Comparison of ENCODE assay signal across 24 cellular contexts in the genomic region with DNA sequence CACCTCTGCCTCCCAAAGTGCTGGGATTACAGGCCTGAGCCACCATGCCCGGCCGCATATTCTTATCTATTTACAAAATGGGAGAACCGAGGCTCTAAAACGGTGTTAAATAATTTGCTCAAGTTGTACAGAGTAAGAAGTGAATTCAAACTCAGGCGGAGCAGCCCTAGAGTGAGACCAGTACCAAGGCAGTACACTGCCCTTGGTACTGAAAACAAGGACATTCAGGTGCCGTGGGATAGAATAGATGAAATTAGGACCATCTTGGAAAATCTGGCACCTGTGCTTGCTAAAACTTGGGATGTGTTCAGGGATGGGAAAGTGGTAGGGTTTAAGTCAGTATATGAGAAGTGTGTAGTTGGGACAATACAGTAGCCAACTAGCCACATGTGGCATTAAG.
DNase-seq lines count a peak whose midpoint lies in the region; ATAC-seq, FAIRE-seq and TF ChIP-seq lines count a peak whose summit lies in the region.
"Had no signal": no experiment of that assay in that cellular context is flagged by ENCODE, and none has a peak within 500 bp of the region (broad histone marks: within the 10 kb centered on the region; RNA-seq: fewer than 3 reads in every experiment).

No MANE protein-coding gene starts in this region.

- TF ChIP-seq RAD21 in Ishikawa (IDR thresholded peaks at IDR 0.05; ENCODE audit: low read depth), result no peak

- DNase-seq in Calu3 (no peak), endothelial cell of umbilical vein (ENCODE audit: low read depth, low spot score) (no peak), kidney tubule cell (ENCODE audit: low spot score) (no peak), SIG-M5 treated with dmso at 0.1 percent for 504 hours (lab: John Stamatoyannopoulos, UW; ENCODE audit: unreplicated experiment) (no peak)
- DNase-seq: ACHN; BE2C; C1 segment of cervical spinal cord; CD4-positive, CD25-positive, alpha-beta regulatory T cell; CD8-positive, alpha-beta memory T cell; COR-L47; DMS153; DMS79; GDM1; HCEC 1CT; IMR-90; KBM-7 had no signal

- H3K4me3 ChIP-seq in endothelial cell of umbilical vein (replicated peaks in 1 of 3; ENCODE audit: insufficient read depth in 1 of 3, low read depth in 1 of 3, low read length in 3 of 3), result no peak overlapping the region
- H3K4me3 ChIP-seq: GM23338 had no signal

- intact Hi-C loops in Calu3 (cut with micrococcal nuclease; ENCODE audit: unreplicated experiment), result loop anchor here (5.0 to 10.0 kb wide), 5 partner anchors 98 to 368 kb away; no protein-coding TSS in a partner anchor
- intact Hi-C loops in endothelial cell of umbilical vein (cut with micrococcal nuclease), result loop anchor here (2.0 to 5.0 kb wide), 6 partner anchors 25 to 271 kb away; no protein-coding TSS in a partner anchor

- peaks cover 56% of the 10 kb centered on the region for H3K4me1 ChIP-seq in endothelial cell of umbilical vein (ENCODE audit: control insufficient read depth, extremely low read depth, insufficient read depth, low read length)

- no peak overlapping the region for H3K4me2 ChIP-seq in endothelial cell of umbilical vein (ENCODE audit: insufficient read depth, low read length)
- H3K4me2 ChIP-seq: GM23338 had no signal

- H3K27ac Mint-ChIP-seq in Calu3 (ENCODE audit: unreplicated experiment), result peak overlapping the region; percentile 71
- H3K27ac Mint-ChIP-seq: CD4-positive, CD25-positive, alpha-beta regulatory T cell; CD8-positive, alpha-beta memory T cell; GM23338 had no signal

- CTCF ChIA-PET in Calu3 (lab: Charles Lee) (no interaction called here), endothelial cell of umbilical vein (lab: Charles Lee) (interaction anchor here (1.7 to 2.7 kb wide), 2 partner anchors 97 to 161 kb away, joined by 3 to 30 read pairs; no protein-coding TSS in a partner anchor)

- no peak for ATAC-seq in GM19452 (IDR thresholded peaks at IDR 0.05; ENCODE audit: unreplicated experiment)
- ATAC-seq: GM23338 had no signal

- no peaks in the 10 kb centered on the region for H3K27me3 ChIP-seq in endothelial cell of umbilical vein (ENCODE audit: control insufficient read depth in 2 of 2, insufficient read depth in 2 of 2, low read length in 2 of 2)
- H3K27me3 ChIP-seq: BE2C had no signal

- TF ChIP-seq POLR2A in endothelial cell of umbilical vein (IDR thresholded peaks at IDR 0.05; ENCODE audit: low read depth, low read length), result no peak

- no peaks in the 10 kb centered on the region for H3K79me2 ChIP-seq in endothelial cell of umbilical vein (ENCODE audit: control insufficient read depth, insufficient read depth, low read length)

- FAIRE-seq in endothelial cell of umbilical vein (lab: Jason Lieb, UNC), result no peak
- FAIRE-seq: A204.1, GM12892, GM18507, H54 had no signal

- no peak overlapping the region for H2AFZ ChIP-seq in endothelial cell of umbilical vein (ENCODE audit: low read depth, low read length)
- H2AFZ ChIP-seq: GM23338 had no signal

- BruUV-seq in Calu3 (replicated peaks; lab: Mats Ljungman, UMichigan) (no TSS peak), endothelial cell of umbilical vein (replicated peaks; lab: Mats Ljungman, UMichigan) (no TSS peak)

- no peaks in the 10 kb centered on the region for H4K20me1 ChIP-seq in endothelial cell of umbilical vein (replicated peaks; ENCODE audit: control insufficient read depth, extremely low read depth, insufficient read depth, low read length)

- H3K4me1 Mint-ChIP-seq in Calu3 (ENCODE audit: low read depth, unreplicated experiment), result peaks cover 48% of the 10 kb centered on the region
- H3K4me1 Mint-ChIP-seq: CD8-positive, alpha-beta memory T cell had no signal

- no peaks in the 10 kb centered on the region for H3K27me3 Mint-ChIP-seq in Calu3 (ENCODE audit: unreplicated experiment)
- H3K27me3 Mint-ChIP-seq: CD4-positive, CD25-positive, alpha-beta regulatory T cell; CD8-positive, alpha-beta memory T cell had no signal

- H3K4me3 Mint-ChIP-seq in Calu3 (ENCODE audit: low read depth, unreplicated experiment), result no peak overlapping the region
- H3K4me3 Mint-ChIP-seq: CD4-positive, CD25-positive, alpha-beta regulatory T cell; CD8-positive, alpha-beta memory T cell; GM23338 had no signal

- H3K36me3 Mint-ChIP-seq in Calu3 (ENCODE audit: insufficient read depth, unreplicated experiment), result no peaks in the 10 kb centered on the region
- H3K36me3 Mint-ChIP-seq: CD4-positive, CD25-positive, alpha-beta regulatory T cell; CD8-positive, alpha-beta memory T cell had no signal

- POLR2A ChIA-PET in endothelial cell of umbilical vein (lab: Charles Lee), result no interaction called here

- TF ChIP-seq CTCF in Calu3 (IDR thresholded peaks at IDR 0.05; ENCODE audit: unreplicated experiment) (no peak), endothelial cell of umbilical vein (IDR thresholded peaks at IDR 0.05; ENCODE audit: extremely low read depth in 1 of 2, insufficient read depth in 1 of 2, low read depth in 1 of 2, low read length in 2 of 2) (no peak)

- H3K9me3 ChIP-seq in endothelial cell of umbilical vein (replicated peaks; ENCODE audit: control insufficient read depth, insufficient read depth, low read length), result no peaks in the 10 kb centered on the region
- H3K9me3 ChIP-seq: BE2C had no signal

- H3K27ac ChIP-seq in endothelial cell of umbilical vein (ENCODE audit: insufficient read depth, low read depth, low read length), result peak overlapping the region; percentile 19
- H3K27ac ChIP-seq: HL-60 had no signal

- H3K9me3 Mint-ChIP-seq in Calu3 (ENCODE audit: low read depth, unreplicated experiment), result no peaks in the 10 kb centered on the region
- H3K9me3 Mint-ChIP-seq: GM23338 had no signal

- H3K36me3 ChIP-seq in endothelial cell of umbilical vein (ENCODE audit: control insufficient read depth in 2 of 2, extremely low read depth in 1 of 2, insufficient read depth in 2 of 2, low read length in 2 of 2), result no peaks in the 10 kb centered on the region
- H3K36me3 ChIP-seq: BE2C had no signal

- no peak overlapping the region for H3K9ac ChIP-seq in endothelial cell of umbilical vein (replicated peaks; ENCODE audit: extremely low read depth, insufficient read depth, low read length)

- dilution Hi-C loops in endothelial cell of umbilical vein (cut with MboI; ENCODE audit: extremely low pct_ligation_motif_present, low sequenced_read_pairs), result no loop called here

- no peaks in the 10 kb centered on the region for H3K9me1 ChIP-seq in endothelial cell of umbilical vein (replicated peaks; ENCODE audit: control insufficient read depth, extremely low read depth, insufficient read depth, low read length)

- TF ChIP-seq EP300 in Ishikawa (IDR thresholded peaks at IDR 0.05; ENCODE audit: borderline replicate concordance), result no peak

TF ChIP-seq in Ishikawa, 13 proteins besides CTCF, POLR2A, EP300 and RAD21 (continues in another document):
- TF ChIP-seq TCF12 (IDR thresholded peaks at IDR 0.05; ENCODE audit: low read depth) (no peak), REST (IDR thresholded peaks at IDR 0.05; ENCODE audit: low read depth) (peak; percentile 22; the same call in 1 of the 2 replicates), ZBTB7A (IDR thresholded peaks at IDR 0.05; ENCODE audit: low read depth) (no peak)

TF ChIP-seq in endothelial cell of umbilical vein, 7 proteins besides CTCF, POLR2A, EP300 and RAD21:
- TF ChIP-seq JUN (IDR thresholded peaks at IDR 0.05; ENCODE audit: borderline replicate concordance, insufficient read depth, insufficient read length, low read depth), result no peak
- TF ChIP-seq GATA2 (IDR thresholded peaks at IDR 0.05; ENCODE audit: insufficient read depth, insufficient read length, low read depth, low read length), result no peak
TF ChIP-seq in endothelial cell of umbilical vein: peak in this region for 0.
